Comparison of ENCODE assay signal across 24 cellular contexts in the genomic region with DNA sequence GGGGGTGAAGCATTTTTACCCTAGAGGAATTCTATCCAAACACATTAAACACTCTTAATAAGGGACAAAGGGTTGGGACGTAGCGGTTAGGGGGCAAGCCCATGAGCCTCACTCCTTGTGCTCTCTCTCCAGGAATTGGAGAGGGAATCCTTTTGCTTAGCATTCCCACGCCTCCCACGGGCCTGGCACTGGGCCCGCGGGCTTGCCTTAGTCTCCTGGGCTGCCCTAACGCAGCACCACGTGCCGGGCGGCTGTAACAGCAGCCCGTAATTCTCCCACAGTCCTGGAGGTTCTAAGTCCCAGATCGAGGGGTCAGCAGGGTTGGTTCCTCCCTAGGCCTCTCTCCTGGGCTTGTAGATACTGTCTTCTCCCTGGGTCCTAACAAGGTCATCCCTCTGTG.
DNase-seq lines count a peak whose midpoint lies in the region; ATAC-seq and TF ChIP-seq lines count a peak whose summit lies in the region.
"Had no signal": no experiment of that assay in that cellular context is flagged by ENCODE, and none has a peak within 500 bp of the region (broad histone marks: within the 10 kb centered on the region; RNA-seq: fewer than 3 reads in every experiment).

No MANE protein-coding gene starts in this region.

- H3K9ac ChIP-seq in mesenchymal stem cell (ENCODE audit: low read length): no peak overlapping the region
- H3K9ac ChIP-seq: KMS-11 had no signal

- ATAC-seq in HG03108 (IDR thresholded peaks at IDR 0.05; ENCODE audit: unreplicated experiment) (no peak), HG03280 (IDR thresholded peaks at IDR 0.05; ENCODE audit: unreplicated experiment) (no peak)
- ATAC-seq: lower lobe of right lung; stimulated activated naive B cell treated with anti-CD40 and anti-IgM and Interleukin-4, amounts not matched to agents 10 μg/mL and 1 μg/mL and 100 μg/mL, for 72 hours had no signal

- no peaks in the 10 kb centered on the region for H3K9me3 ChIP-seq in mesenchymal stem cell (ENCODE audit: control insufficient read depth, low read length)
- H3K9me3 ChIP-seq in uterus: no peaks in the 10 kb centered on the region
- H3K9me3 ChIP-seq: lower lobe of right lung, pancreas, transverse colon had no signal

- intact Hi-C loops in uterus (cut with DNase I; ENCODE audit: low total_unique reads): no loop called here

- no peak for TF ChIP-seq CTCF in fibroblast of mammary gland (conservative IDR thresholded peaks at IDR 0.05; ENCODE audit: control insufficient read depth, insufficient read depth, low read depth, low read length)
- TF ChIP-seq CTCF in uterus (IDR thresholded peaks at IDR 0.05): no peak

- peaks cover 4% of the 10 kb centered on the region for H3K79me1 ChIP-seq in mesenchymal stem cell (replicated peaks; ENCODE audit: low read length, poor library complexity, severe bottlenecking)

- peak overlapping the region in 1 of 2 experiments; percentile 37 for H3K4ac ChIP-seq in mesenchymal stem cell (ENCODE audit: low read depth in 1 of 2, low read length in 2 of 2)

- H3K4me2 ChIP-seq in mesenchymal stem cell (ENCODE audit: low read length, poor library complexity, severe bottlenecking): no peak overlapping the region
- H3K4me2 ChIP-seq: KMS-11 had no signal

- H3K4me1 ChIP-seq in mesenchymal stem cell (ENCODE audit: control insufficient read depth, insufficient read depth, low read depth, low read length) (peaks cover 8% of the 10 kb centered on the region), uterus (no peaks in the 10 kb centered on the region)
- H3K4me1 ChIP-seq: pancreas had no signal

- 87% methylated on average over 12 of the region's 12 CpGs for WGBS in mesenchymal stem cell

- H4K91ac ChIP-seq in mesenchymal stem cell (ENCODE audit: low read length): no peak overlapping the region

- H3K36me3 ChIP-seq in mesenchymal stem cell (ENCODE audit: control insufficient read depth in 1 of 2, insufficient read depth in 2 of 2, low read depth in 1 of 2, low read length in 2 of 2): no peaks in the 10 kb centered on the region
- H3K36me3 ChIP-seq in uterus: no peaks in the 10 kb centered on the region
- H3K36me3 ChIP-seq: lower lobe of right lung, pancreas, transverse colon had no signal

- peak overlapping the region; percentile 79 for H2BK120ac ChIP-seq in mesenchymal stem cell (ENCODE audit: low read depth, low read length)

- no peak overlapping the region for H2BK15ac ChIP-seq in mesenchymal stem cell (ENCODE audit: low read depth, poor library complexity, severe bottlenecking)

- H2AK5ac ChIP-seq in mesenchymal stem cell (ENCODE audit: low read length, severe bottlenecking): no peak overlapping the region

- H3K27ac ChIP-seq in mesenchymal stem cell (ENCODE audit: low read length, poor library complexity, severe bottlenecking): no peak overlapping the region
- peak overlapping the region in 1 of 2 donors; percentile 42 for H3K27ac ChIP-seq in uterus
- H3K27ac ChIP-seq: 22Rv1, KMS-11, lower lobe of right lung, pancreas, transverse colon had no signal

- H3K27me3 ChIP-seq in mesenchymal stem cell (ENCODE audit: control insufficient read depth in 1 of 2, insufficient read depth in 1 of 2, low read length in 2 of 2): no peaks in the 10 kb centered on the region
- no peaks in the 10 kb centered on the region for H3K27me3 ChIP-seq in uterus
- H3K27me3 ChIP-seq: pancreas, transverse colon had no signal

- no peak for TF ChIP-seq POLR2A in uterus (IDR thresholded peaks at IDR 0.05)

- H2BK12ac ChIP-seq in mesenchymal stem cell (ENCODE audit: low read length in 2 of 2): peak overlapping the region; percentile 31 to 89

- peak overlapping the region in 1 of 2 experiments; percentile 48 for H3K18ac ChIP-seq in mesenchymal stem cell (ENCODE audit: low read depth in 1 of 2, low read length in 2 of 2)

- H3K4me3 ChIP-seq in fibroblast of mammary gland (ENCODE audit: control insufficient read depth, low read depth, low read length): no peak overlapping the region
- no peak overlapping the region for H3K4me3 ChIP-seq in mesenchymal stem cell (ENCODE audit: insufficient read depth in 1 of 2, low read depth in 1 of 2, low read length in 2 of 2)
- no peak overlapping the region for H3K4me3 ChIP-seq in uterus
- H3K4me3 ChIP-seq: lower lobe of right lung, pancreas, transverse colon had no signal

- H4K8ac ChIP-seq in mesenchymal stem cell (ENCODE audit: low read length): no peak overlapping the region

- H2AFZ ChIP-seq in mesenchymal stem cell (ENCODE audit: low read depth, low read length): no peak overlapping the region

- no peak overlapping the region for H3K23ac ChIP-seq in mesenchymal stem cell (ENCODE audit: low read length in 2 of 2)

- H3K14ac ChIP-seq in mesenchymal stem cell (ENCODE audit: low read length in 2 of 2): peak overlapping the region in 1 of 2 experiments; percentile 55

- peak; percentile 72 for DNase-seq in DMS 273 (lab: John Stamatoyannopoulos, UW; ENCODE audit: unreplicated experiment)
- DNase-seq in DMS 273 treated with DMSO at 0.1 percent for 48 hours (lab: John Stamatoyannopoulos, UW): no peak
- DNase-seq in fibroblast of mammary gland (ENCODE audit: low read depth): peak; percentile 65
- no peak for DNase-seq in mesenchymal stem cell
- DNase-seq in uterus: peak; percentile 46 to 68
- DNase-seq in C1 segment of cervical spinal cord (lab: John Stamatoyannopoulos, UW): no peak
- DNase-seq: activated CD4-positive, alpha-beta T cell treated with anti-CD3 and anti-CD28 coated beads, Interleukin-2, amount 50 U/mL, for 1 hour; activated gamma-delta T cell; AML-193; central memory CD4-positive, alpha-beta T cell; COR-L47; erythroblast; lower lobe of right lung; MV-4-11; NCI-H2029; NCI-H226; stimulated activated CD4-positive, alpha-beta T cell treated with anti-CD3 and anti-CD28 coated beads, Interleukin-1b, Interleukin-23, amount 100 ng/mL, for 48 hours; stimulated activated naive B cell treated with anti-CD40 and anti-IgM and Interleukin-4, amounts not matched to agents 10 μg/mL and 1 μg/mL and 100 μg/mL, for 72 hours; transverse colon had no signal

- H2BK5ac ChIP-seq in mesenchymal stem cell (ENCODE audit: low read depth, low read length, poor library complexity, severe bottlenecking): no peak overlapping the region

Comparison
In these comparisons a context has a peak if more than half of its experiments do, and no peak if none do; other contexts are left out.
1. DNase-seq: peak in DMS 273 (single experiment), fibroblast of mammary gland (single experiment) and uterus (2 of 2); none in DMS 273 treated with DMSO at 0.1 percent for 48 hours (single experiment), mesenchymal stem cell (single experiment) and C1 segment of cervical spinal cord (0 of 14).